19 cellular contexts compared by ENCODE assay signal in the genomic region with DNA sequence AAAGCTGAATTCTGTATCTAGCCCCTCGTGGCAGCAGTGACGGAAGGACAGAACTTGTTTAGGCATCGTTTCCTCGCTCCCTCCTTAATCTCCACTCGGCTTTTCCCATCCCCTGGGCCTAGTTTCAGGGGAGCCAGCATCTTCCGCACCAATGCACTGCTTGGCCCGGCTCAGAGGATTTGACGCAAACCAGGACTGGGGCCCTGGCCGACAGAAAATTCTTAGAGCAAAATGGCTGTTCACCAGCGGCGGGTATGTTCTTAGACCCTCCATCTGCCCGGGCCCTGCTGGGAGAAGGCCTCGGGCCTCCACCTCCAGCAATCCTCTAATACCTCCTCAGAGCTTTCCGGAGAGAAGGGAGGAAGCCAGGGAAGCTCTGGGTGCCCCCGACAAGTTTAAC. TPM values are rescaled to one million over a fixed set of nuclear protein-coding genes. Genes with fewer than 3 reads are reported as not detected.
DNase-seq lines count a peak whose midpoint lies in the region; ATAC-seq and TF ChIP-seq lines count a peak whose summit lies in the region.
"Had no signal": no experiment of that assay in that cellular context is flagged by ENCODE, and none has a peak within 500 bp of the region (broad histone marks: within the 10 kb centered on the region; RNA-seq: fewer than 3 reads in every experiment).

No MANE protein-coding gene starts in this region.

- no peak overlapping the region for H3K4me3 ChIP-seq in coronary artery
- no peak overlapping the region for H3K4me3 ChIP-seq in transverse colon
- H3K4me3 ChIP-seq: A549, prostate gland, uterus had no signal

- no peak overlapping the region for H3K4me3 Mint-ChIP-seq in activated naive CD8-positive, alpha-beta T cell treated with anti-CD3 and anti-CD28 coated beads, Interleukin-2, amount 10 ng/mL, durations not matched to agents 7 days and 5 days
- H3K4me3 Mint-ChIP-seq in activated naive CD8-positive, alpha-beta T cell treated with anti-CD3 and anti-CD28 coated beads, Interleukin-2, amount 50 U/mL, for 24 hours, result no peak overlapping the region
- H3K4me3 Mint-ChIP-seq in nephron progenitor cell, result no peak overlapping the region
- H3K4me3 Mint-ChIP-seq: HFFc6, natural killer cell had no signal

- POLR2A ChIA-PET in activated naive CD8-positive, alpha-beta T cell treated with anti-CD3 and anti-CD28 coated beads, Interleukin-2, amount 10 ng/mL, durations not matched to agents 7 days and 5 days (lab: Charles Lee), result interaction anchor here (0.9 kb wide), 1 partner anchor 235 kb away, joined by 3 read pairs; no protein-coding TSS in a partner anchor

- H3K27me3 ChIP-seq in transverse colon, result no peaks in the 10 kb centered on the region
- H3K27me3 ChIP-seq: foreskin keratinocyte, uterus had no signal

- no peaks in the 10 kb centered on the region for H3K9me3 Mint-ChIP-seq in activated naive CD8-positive, alpha-beta T cell treated with anti-CD3 and anti-CD28 coated beads, Interleukin-2, amount 10 ng/mL, durations not matched to agents 7 days and 5 days
- H3K9me3 Mint-ChIP-seq in activated naive CD8-positive, alpha-beta T cell treated with anti-CD3 and anti-CD28 coated beads, Interleukin-2, amount 50 U/mL, for 24 hours, result no peaks in the 10 kb centered on the region
- H3K9me3 Mint-ChIP-seq in nephron progenitor cell, result no peaks in the 10 kb centered on the region
- H3K9me3 Mint-ChIP-seq: activated T-helper 2 cell treated with anti-CD3 and anti-CD28 coated beads, Interferon-gamma antibody, Interleukin-2, Interleukin-4, amounts not matched to agents 10 μg/mL and 5 μg/mL and 100 μg/mL, durations not matched to agents 14 hours and 24 hours and 36 hours; HFFc6; natural killer cell had no signal

- no peak overlapping the region for H3K27ac Mint-ChIP-seq in activated naive CD8-positive, alpha-beta T cell treated with anti-CD3 and anti-CD28 coated beads, Interleukin-2, amount 10 ng/mL, durations not matched to agents 7 days and 5 days
- H3K27ac Mint-ChIP-seq in activated naive CD8-positive, alpha-beta T cell treated with anti-CD3 and anti-CD28 coated beads, Interleukin-2, amount 50 U/mL, for 24 hours, result no peak overlapping the region
- peak overlapping the region; percentile 71 for H3K27ac Mint-ChIP-seq in nephron progenitor cell
- H3K27ac Mint-ChIP-seq: activated T-helper 2 cell treated with anti-CD3 and anti-CD28 coated beads, Interferon-gamma antibody, Interleukin-2, Interleukin-4, amounts not matched to agents 10 μg/mL and 5 μg/mL and 100 μg/mL, durations not matched to agents 14 hours and 24 hours and 36 hours; HFFc6; natural killer cell had no signal

- WGBS in transverse colon (ENCODE audit: low coverage in 1 of 2), 2 donors, result 74 to 76% methylated on average over 3 to 15 of the region's 15 CpGs

- no peak for TF ChIP-seq EP300 in transverse colon (IDR thresholded peaks at IDR 0.05; ENCODE audit: low read depth)

- in situ Hi-C loops in transverse colon (cut with MboI; ENCODE audit: low pct_ligation_motif_present in 1 of 4, low pct_unique_long_range_greater_than_20kb in 1 of 4, low sequenced_read_pairs in 3 of 4), result loop anchor here in 2 of 4 donors (25.0 kb wide), 1 partner anchor 169 kb away; no protein-coding TSS in a partner anchor

- peak; percentile 13 for DNase-seq in activated naive CD8-positive, alpha-beta T cell treated with anti-CD3 and anti-CD28 coated beads, Interleukin-2, amount 10 ng/mL, durations not matched to agents 7 days and 5 days
- DNase-seq in activated naive CD8-positive, alpha-beta T cell treated with anti-CD3 and anti-CD28 coated beads, Interleukin-2, amount 50 U/mL, for 24 hours, result no peak
- peak; percentile 54 for DNase-seq in coronary artery (ENCODE audit: low spot score)
- no peak for DNase-seq in nephron progenitor cell
- DNase-seq in transverse colon, result no peak
- no peak for DNase-seq in T1000 (lab: John Stamatoyannopoulos, UW)
- DNase-seq: activated CD4-positive, alpha-beta T cell treated with anti-CD3 and anti-CD28 coated beads for 48 hours; dermis blood vessel endothelial cell; foreskin keratinocyte; HFFc6; natural killer cell; NCI-H1105 treated with DMSO at 0.1 percent for 48 hours; NCI-H510A had no signal

- TF ChIP-seq CTCF in coronary artery (IDR thresholded peaks at IDR 0.05) (no peak), nephron progenitor cell (IDR thresholded peaks at IDR 0.05) (no peak), transverse colon (IDR thresholded peaks at IDR 0.05) (no peak)

- TF ChIP-seq POLR2A in transverse colon (IDR thresholded peaks at IDR 0.05), result no peak

- no peaks in the 10 kb centered on the region for H3K4me1 ChIP-seq in transverse colon
- H3K4me1 ChIP-seq: foreskin keratinocyte, uterus had no signal

- no peaks in the 10 kb centered on the region for H3K9me3 ChIP-seq in transverse colon
- H3K9me3 ChIP-seq: A549, prostate gland, uterus had no signal

- no peaks in the 10 kb centered on the region for H3K36me3 ChIP-seq in transverse colon
- H3K36me3 ChIP-seq: prostate gland, uterus had no signal

- H3K36me3 Mint-ChIP-seq in activated naive CD8-positive, alpha-beta T cell treated with anti-CD3 and anti-CD28 coated beads, Interleukin-2, amount 10 ng/mL, durations not matched to agents 7 days and 5 days, result no peaks in the 10 kb centered on the region
- no peaks in the 10 kb centered on the region for H3K36me3 Mint-ChIP-seq in activated naive CD8-positive, alpha-beta T cell treated with anti-CD3 and anti-CD28 coated beads, Interleukin-2, amount 50 U/mL, for 24 hours (ENCODE audit: low read depth)
- H3K36me3 Mint-ChIP-seq in nephron progenitor cell (ENCODE audit: low read depth), result peaks cover 9% of the 10 kb centered on the region
- H3K36me3 Mint-ChIP-seq: natural killer cell had no signal

- intact Hi-C loops in transverse colon (cut with DNase I; ENCODE audit: low total_unique reads), result no loop called here

- no peak overlapping the region for H3K27ac ChIP-seq in coronary artery
- H3K27ac ChIP-seq in transverse colon, result peak overlapping the region in 3 of 4 donors; percentile 4 to 38 (median 23)
- H3K27ac ChIP-seq: A549, foreskin keratinocyte, uterus had no signal

- H3K27me3 Mint-ChIP-seq in activated naive CD8-positive, alpha-beta T cell treated with anti-CD3 and anti-CD28 coated beads, Interleukin-2, amount 10 ng/mL, durations not matched to agents 7 days and 5 days, result no peaks in the 10 kb centered on the region
- H3K27me3 Mint-ChIP-seq in activated naive CD8-positive, alpha-beta T cell treated with anti-CD3 and anti-CD28 coated beads, Interleukin-2, amount 50 U/mL, for 24 hours, result no peaks in the 10 kb centered on the region
- H3K27me3 Mint-ChIP-seq in nephron progenitor cell (ENCODE audit: low read depth, poor library complexity), result no peaks in the 10 kb centered on the region

- no peaks in the 10 kb centered on the region for H3K4me1 Mint-ChIP-seq in activated naive CD8-positive, alpha-beta T cell treated with anti-CD3 and anti-CD28 coated beads, Interleukin-2, amount 10 ng/mL, durations not matched to agents 7 days and 5 days
- no peaks in the 10 kb centered on the region for H3K4me1 Mint-ChIP-seq in activated naive CD8-positive, alpha-beta T cell treated with anti-CD3 and anti-CD28 coated beads, Interleukin-2, amount 50 U/mL, for 24 hours
- H3K4me1 Mint-ChIP-seq in nephron progenitor cell, result peaks cover 74% of the 10 kb centered on the region
- H3K4me1 Mint-ChIP-seq: natural killer cell had no signal

- ATAC-seq in activated naive CD8-positive, alpha-beta T cell treated with anti-CD3 and anti-CD28 coated beads, Interleukin-2, amount 10 ng/mL, durations not matched to agents 7 days and 5 days (ENCODE audit: low read depth), result no peak
- no peak for ATAC-seq in activated naive CD8-positive, alpha-beta T cell treated with anti-CD3 and anti-CD28 coated beads, Interleukin-2, amount 50 U/mL, for 24 hours
- ATAC-seq in HG03159 (IDR thresholded peaks at IDR 0.05; ENCODE audit: unreplicated experiment) (no peak), HG03432 (IDR thresholded peaks at IDR 0.05; ENCODE audit: unreplicated experiment) (no peak)
- ATAC-seq: A549, foreskin keratinocyte, natural killer cell had no signal

RNA-seq across cellular contexts. Expression of a gene that starts 54.6 kb away (rescaled TPM):
- 1 to 10 TPM; 2.1 TPM for total RNA-seq in activated naive CD8-positive, alpha-beta T cell treated with anti-CD3 and anti-CD28 coated beads, Interleukin-2, amount 10 ng/mL, durations not matched to agents 7 days and 5 days
- 10 to 100 TPM; 12.3 to 22.4 (median 18.1) TPM for total RNA-seq in transverse colon

RNA-seq across cellular contexts. Expression of a gene that starts 55.4 kb away (rescaled TPM):
- total RNA-seq in activated naive CD8-positive, alpha-beta T cell treated with anti-CD3 and anti-CD28 coated beads, Interleukin-2, amount 10 ng/mL, durations not matched to agents 7 days and 5 days, result 1 to 10 TPM; 1.3 to 1.4 TPM
- total RNA-seq in transverse colon, result 1 to 10 TPM in 3 of 4 donors, under 1 TPM in 1; 0.75 to 2.8 (median 2.0) TPM
- total RNA-seq: activated T-helper 2 cell treated with anti-CD3 and anti-CD28 coated beads, Interferon-gamma antibody, Interleukin-2, Interleukin-4, amounts not matched to agents 10 μg/mL and 5 μg/mL and 100 μg/mL, durations not matched to agents 14 hours and 24 hours and 36 hours had no signal

Comparison
In these comparisons a context has a peak if more than half of its experiments do, and no peak if none do; other contexts are left out.
1. DNase-seq: peak in activated naive CD8-positive, alpha-beta T cell treated with anti-CD3 and anti-CD28 coated beads, Interleukin-2, amount 10 ng/mL, durations not matched to agents 7 days and 5 days (single experiment) and coronary artery (single experiment); none in activated naive CD8-positive, alpha-beta T cell treated with anti-CD3 and anti-CD28 coated beads, Interleukin-2, amount 50 U/mL, for 24 hours (single experiment), nephron progenitor cell (single experiment), transverse colon (single experiment) and T1000 (single experiment).
2. H3K27ac ChIP-seq: peak in transverse colon (3 of 4); none in coronary artery (0 of 2).
3. RNA of a gene that starts 54.6 kb away (total RNA-seq): 12.3 to 22.4 TPM in transverse colon; 2.1 TPM in activated naive CD8-positive, alpha-beta T cell treated with anti-CD3 and anti-CD28 coated beads, Interleukin-2, amount 10 ng/mL, durations not matched to agents 7 days and 5 days; every median in the first group is over 4 times any median in the second.